Comparison of ENCODE assay signal across 22 cellular contexts in genomic region chr12:42757735-42758134, GRCh38.
DNase-seq lines count a peak whose midpoint lies in the region; ATAC-seq and TF ChIP-seq lines count a peak whose summit lies in the region.
"Had no signal": no experiment of that assay in that cellular context is flagged by ENCODE, and none has a peak within 500 bp of the region (broad histone marks: within the 10 kb centered on the region; RNA-seq: fewer than 3 reads in every experiment).

No MANE protein-coding gene starts in this region.

- H3K27me3 ChIP-seq in HUES64 (ENCODE audit: insufficient read depth, low read length) (no peaks in the 10 kb centered on the region), endodermal cell (ENCODE audit: control insufficient read depth, insufficient read depth, low read length, poor library complexity, severe bottlenecking) (no peaks in the 10 kb centered on the region), neural progenitor cell (no peaks in the 10 kb centered on the region), left lung (no peaks in the 10 kb centered on the region)
- H3K27me3 ChIP-seq: heart left ventricle had no signal

- no peaks in the 10 kb centered on the region for H4K20me1 ChIP-seq in neural progenitor cell (ENCODE audit: low read depth)

- H3K79me2 ChIP-seq in neural progenitor cell (ENCODE audit: low read depth), result no peaks in the 10 kb centered on the region

- H3K36me3 Mint-ChIP-seq in Calu3 (ENCODE audit: insufficient read depth, unreplicated experiment), result no peaks in the 10 kb centered on the region
- no peaks in the 10 kb centered on the region for H3K36me3 Mint-ChIP-seq in endodermal cell (ENCODE audit: low read depth)
- peaks cover 2% of the 10 kb centered on the region for H3K36me3 Mint-ChIP-seq in neural progenitor cell
- H3K36me3 Mint-ChIP-seq: CD4-positive, CD25-positive, alpha-beta regulatory T cell had no signal

- 81% methylated on average over 4 of the region's 5 CpGs for whole genome bisulfite sequencing in HUES64
- WGBS in endodermal cell (ENCODE audit: insufficient coverage in 1 of 2, insufficient read length in 1 of 2), 2 experiments, result 64 to 87% methylated on average over 4 of the region's 5 CpGs

- H3K27ac ChIP-seq in HUES64 (ENCODE audit: low read depth, low read length), result peak overlapping the region; percentile 85
- H3K27ac ChIP-seq in endodermal cell (ENCODE audit: low read depth, low read length), result peak overlapping the region; percentile 60
- no peak overlapping the region for H3K27ac ChIP-seq in neural progenitor cell
- no peak overlapping the region for H3K27ac ChIP-seq in left lung
- H3K27ac ChIP-seq: heart left ventricle, SK-N-MC had no signal

- H3K27ac Mint-ChIP-seq in Calu3 (ENCODE audit: unreplicated experiment) (peak overlapping the region; percentile 77), endodermal cell (peak overlapping the region; percentile 92), neural progenitor cell (peak overlapping the region; percentile 93)
- H3K27ac Mint-ChIP-seq: activated T-cell treated with anti-CD3 and anti-CD28 coated beads, Interleukin-2, amount 50 U/mL, for 72 hours; CD4-positive, CD25-positive, alpha-beta regulatory T cell; effector memory CD8-positive, alpha-beta T cell had no signal

- H3K9ac ChIP-seq in HUES64 (ENCODE audit: low read depth, low read length) (peak overlapping the region; percentile 45; the same call in 1 of the 2 replicates), endodermal cell (ENCODE audit: extremely low read depth, low read length, poor library complexity, severe bottlenecking) (no peak overlapping the region), neural progenitor cell (no peak overlapping the region)

- peaks cover 39% of the 10 kb centered on the region for H3K4me1 Mint-ChIP-seq in Calu3 (ENCODE audit: low read depth, unreplicated experiment)
- H3K4me1 Mint-ChIP-seq in endodermal cell, result peaks cover 16% of the 10 kb centered on the region
- H3K4me1 Mint-ChIP-seq in neural progenitor cell, result peaks cover 40% of the 10 kb centered on the region

- H2AFZ ChIP-seq in neural progenitor cell (replicated peaks), result no peak overlapping the region

- 0 out of 2 replicates have a peak overlapping the region, but pooled peaks have one; percentile 26 for H3K4me3 ChIP-seq in HUES64 (ENCODE audit: low read length)
- H3K4me3 ChIP-seq in endodermal cell (ENCODE audit: low read length), result no peak overlapping the region
- H3K4me3 ChIP-seq in neural progenitor cell, result no peak overlapping the region
- no peak overlapping the region for H3K4me3 ChIP-seq in left lung
- H3K4me3 ChIP-seq: GM12878, heart left ventricle, SK-N-MC had no signal

- no peaks in the 10 kb centered on the region for H3K9me3 Mint-ChIP-seq in Calu3 (ENCODE audit: low read depth, unreplicated experiment)
- peaks cover 9% of the 10 kb centered on the region for H3K9me3 Mint-ChIP-seq in endodermal cell
- peaks cover 6% of the 10 kb centered on the region for H3K9me3 Mint-ChIP-seq in neural progenitor cell

- H3K9me3 ChIP-seq in HUES64 (ENCODE audit: insufficient read depth, low read depth, low read length), result no peaks in the 10 kb centered on the region
- H3K9me3 ChIP-seq in endodermal cell (ENCODE audit: control insufficient read depth, low read length), result peaks cover 7% of the 10 kb centered on the region
- H3K9me3 ChIP-seq in neural progenitor cell (ENCODE audit: low read depth), result no peaks in the 10 kb centered on the region
- no peaks in the 10 kb centered on the region for H3K9me3 ChIP-seq in left lung
- H3K9me3 ChIP-seq: heart left ventricle had no signal

- no peak overlapping the region for H3K4me3 Mint-ChIP-seq in Calu3 (ENCODE audit: low read depth, unreplicated experiment)
- H3K4me3 Mint-ChIP-seq in endodermal cell, result no peak overlapping the region
- H3K4me3 Mint-ChIP-seq in neural progenitor cell, result peak overlapping the region; percentile 41
- H3K4me3 Mint-ChIP-seq: activated T-cell treated with anti-CD3 and anti-CD28 coated beads, Interleukin-2, amount 50 U/mL, for 72 hours; CD4-positive, CD25-positive, alpha-beta regulatory T cell; effector memory CD8-positive, alpha-beta T cell had no signal

- no peaks in the 10 kb centered on the region for H3K36me3 ChIP-seq in HUES64 (ENCODE audit: insufficient read depth, low read length)
- no peaks in the 10 kb centered on the region for H3K36me3 ChIP-seq in endodermal cell (ENCODE audit: control insufficient read depth, insufficient read depth, low read length)
- no peaks in the 10 kb centered on the region for H3K36me3 ChIP-seq in neural progenitor cell
- no peaks in the 10 kb centered on the region for H3K36me3 ChIP-seq in left lung
- H3K36me3 ChIP-seq: heart left ventricle had no signal

- BruUV-seq in Calu3 (replicated peaks; lab: Mats Ljungman, UMichigan), result no TSS peak

- H3K4me1 ChIP-seq in HUES64 (ENCODE audit: insufficient read depth, low read length) (peaks cover 49% of the 10 kb centered on the region), endodermal cell (ENCODE audit: control insufficient read depth, insufficient read depth, low read length) (peaks cover 3% of the 10 kb centered on the region), neural progenitor cell (peaks cover 21% of the 10 kb centered on the region), left lung (peaks cover 0 to 6% of the 10 kb centered on the region in 2 donors)

- TF ChIP-seq CTCF in Calu3 (IDR thresholded peaks at IDR 0.05; ENCODE audit: unreplicated experiment), result no peak
- TF ChIP-seq CTCF in endodermal cell (conservative IDR thresholded peaks at IDR 0.05), result no peak
- no peak for TF ChIP-seq CTCF in neural progenitor cell (IDR thresholded peaks at IDR 0.05)
- no peak for TF ChIP-seq CTCF in left lung (IDR thresholded peaks at IDR 0.05)

- H3K27me3 Mint-ChIP-seq in Calu3 (ENCODE audit: unreplicated experiment) (no peaks in the 10 kb centered on the region), endodermal cell (ENCODE audit: insufficient read depth) (peaks cover 9% of the 10 kb centered on the region), neural progenitor cell (ENCODE audit: insufficient read depth, low read depth) (peaks cover 4% of the 10 kb centered on the region)
- H3K27me3 Mint-ChIP-seq: effector memory CD8-positive, alpha-beta T cell had no signal

- intact Hi-C loops in Calu3 (cut with micrococcal nuclease; ENCODE audit: unreplicated experiment), result loop anchor here (1.0 to 10.0 kb wide), 6 partner anchors 35 to 525 kb away; partner anchors contain the start of gene PRICKLE1
- intact Hi-C loops in left lung (cut with DNase I), result no loop called here

- CTCF ChIA-PET in Calu3 (lab: Charles Lee), result interaction anchor here (0.7 to 1.0 kb wide), 2 partner anchors 345 to 524 kb away, joined by 3 read pairs; no protein-coding TSS in a partner anchor

- DNase-seq in Calu3 (no peak), endodermal cell (no peak), neural progenitor cell (ENCODE audit: low spot score) (peak; percentile 20), DMS79 treated with DMSO at 0.1 percent for 48 hours (lab: John Stamatoyannopoulos, UW) (no peak), left lung (no peak)
- DNase-seq: activated CD4-positive, alpha-beta T cell treated with anti-CD3 and anti-CD28 coated beads for 1 hour; activated CD8-positive, alpha-beta memory T cell treated with anti-CD3 and anti-CD28 coated beads for 24 hours; activated naive CD4-positive, alpha-beta T cell treated with anti-CD3 and anti-CD28 coated beads, Interleukin-2, amount 50 U/mL, for 16 hours; activated T-cell treated with anti-CD3 and anti-CD28 coated beads, Interleukin-2, amount 50 U/mL, for 72 hours; aorta; CD4-positive, CD25-positive, alpha-beta regulatory T cell; DMS153; effector memory CD8-positive, alpha-beta T cell; heart left ventricle; kidney; NCI-H526 treated with DMSO at 0.1 percent for 48 hours; substantia nigra had no signal

- H3K4me2 ChIP-seq in neural progenitor cell, result peak overlapping the region; percentile 52

- ATAC-seq in GM21526 (IDR thresholded peaks at IDR 0.05; ENCODE audit: low FRiP score, unreplicated experiment) (no peak), HG02884 (IDR thresholded peaks at IDR 0.05; ENCODE audit: unreplicated experiment) (no peak), left lung (no peak)
- ATAC-seq: activated T-cell treated with anti-CD3 and anti-CD28 coated beads, Interleukin-2, amount 50 U/mL, for 72 hours; effector memory CD8-positive, alpha-beta T cell; heart left ventricle had no signal

- peaks cover 18% of the 10 kb centered on the region for H3F3A ChIP-seq in neural progenitor cell (ENCODE audit: low read depth)

Comparison
In these comparisons a context has a peak if more than half of its experiments do, and no peak if none do; other contexts are left out.
1. H3K27ac ChIP-seq: peak in HUES64 (single experiment) and endodermal cell (single experiment); none in neural progenitor cell (single experiment) and left lung (0 of 2).
2. Peak in every context shown above with its lines, with median percentiles within 50 percentile points of each other: H3K27ac Mint-ChIP-seq.